ENCODE assay signal across 8 cellular contexts in genomic region chr5:170633235-170634041, GRCh38.
DNase-seq lines count a peak whose midpoint lies in the region; ATAC-seq, FAIRE-seq and TF ChIP-seq lines count a peak whose summit lies in the region.

No MANE protein-coding gene starts in this region.

- H3K9me3 Mint-ChIP-seq in progenitor cell of endocrine pancreas (ENCODE audit: low read depth) = no peaks in the 10 kb centered on the region

- TF ChIP-seq CTCF in progenitor cell of endocrine pancreas (IDR thresholded peaks at IDR 0.05; ENCODE audit: unreplicated experiment) = no peak

- peak overlapping the region; percentile 68 for H3K4me3 Mint-ChIP-seq in progenitor cell of endocrine pancreas (ENCODE audit: low read depth)

- peak; percentile 84 for FAIRE-seq in A204.1 (lab: Jason Lieb, UNC)

- 3% methylated on average over 13 of the region's 24 CpGs for WGBS in right cardiac atrium

- H3K9me3 ChIP-seq in right cardiac atrium (ENCODE audit: control insufficient read depth, low read length) = no peaks in the 10 kb centered on the region

- H3K27ac ChIP-seq in right cardiac atrium (ENCODE audit: low read length) = peak overlapping the region; percentile 28

- H3K4me1 Mint-ChIP-seq in progenitor cell of endocrine pancreas (ENCODE audit: low read depth) = peaks cover 16% of the 10 kb centered on the region

- H3K4me1 ChIP-seq in right cardiac atrium (ENCODE audit: control insufficient read depth, insufficient read depth, low read length) = peaks cover 3% of the 10 kb centered on the region

- peak; percentile 59 for DNase-seq in GDM1 (lab: John Stamatoyannopoulos, UW)
- peak; percentile 46 for DNase-seq in NCI-H345 treated with DMSO at 0.1 percent for 48 hours (lab: John Stamatoyannopoulos, UW; ENCODE audit: unreplicated experiment)
- DNase-seq in amniotic epithelial cell (ENCODE audit: low read depth) = peak; percentile 88
- peak; percentile 42 to 72 (median 68) for DNase-seq in right cardiac atrium
- DNase-seq in progenitor cell of endocrine pancreas (ENCODE audit: low spot score, unreplicated experiment) = no peak

- no peaks in the 10 kb centered on the region for H3K27me3 ChIP-seq in right cardiac atrium (ENCODE audit: control insufficient read depth, insufficient read depth)

- intact Hi-C loops in right cardiac atrium (cut with DNase I) = loop anchor here (2.0 to 10.0 kb wide), 4 partner anchors 196 to 701 kb away; no protein-coding TSS in a partner anchor

- peaks cover 15% of the 10 kb centered on the region for H3K27me3 Mint-ChIP-seq in progenitor cell of endocrine pancreas

- H3K27ac Mint-ChIP-seq in progenitor cell of endocrine pancreas = peak overlapping the region; percentile 96

- no peaks in the 10 kb centered on the region for H3K36me3 Mint-ChIP-seq in progenitor cell of endocrine pancreas (ENCODE audit: insufficient read depth)

- H3K4me3 ChIP-seq in right cardiac atrium (ENCODE audit: low read length) = peak overlapping the region; percentile 3

- peak; percentile 76 to 87 for ATAC-seq in right cardiac atrium
- ATAC-seq in GM18519 (IDR thresholded peaks at IDR 0.05; ENCODE audit: low FRiP score, unreplicated experiment) = no peak
- ATAC-seq in HG02840 (IDR thresholded peaks at IDR 0.05; ENCODE audit: low FRiP score, unreplicated experiment) = no peak

Comparison
In these comparisons a context has a peak if more than half of its experiments do, and no peak if none do; other contexts are left out.
1. ATAC-seq: peak in right cardiac atrium (2 of 2); none in GM18519 (single experiment) and HG02840 (single experiment).